In genomic region chr17:36890398-36891190, GRCh38 we compare ENCODE assay signal across 24 cellular contexts. TPM values are rescaled to one million over a fixed set of nuclear protein-coding genes. Genes with fewer than 3 reads are reported as not detected.
"Had no signal": no experiment of that assay in that cellular context is flagged by ENCODE, and none has a peak within 500 bp of the region (broad histone marks: within the 10 kb centered on the region; RNA-seq: fewer than 3 reads in every experiment).

No MANE protein-coding gene starts in this region.

- H3K4me1 ChIP-seq: colonic mucosa, suprapubic skin had no signal

- H3K36me3 Mint-ChIP-seq: naive thymus-derived CD4-positive, alpha-beta T cell; type B pancreatic cell had no signal

- H3K9me3 ChIP-seq: colonic mucosa, ovary, suprapubic skin, thyroid gland had no signal

- H3K4me1 Mint-ChIP-seq: neural crest cell had no signal

- FAIRE-seq: urothelium cell line had no signal

- DNase-seq: colonic mucosa; dermis blood vessel endothelial cell; foreskin melanocyte; head of caudate nucleus; left colon; mammary epithelial cell; naive thymus-derived CD4-positive, alpha-beta T cell; nucleus accumbens; ovary; right cardiac atrium; stimulated activated CD4-positive, alpha-beta T cell treated with anti-CD3 and anti-CD28 coated beads, Interleukin-2, amount 100 ng/mL, for 48 hours; stimulated activated naive CD8-positive, alpha-beta T cell treated with anti-CD3 and anti-CD28 coated beads, Interleukin-15, Interleukin-2, amounts not matched to agents 100 U/mL and 50 U/mL, for 24 hours; thyroid gland had no signal

- H3K36me3 ChIP-seq: colonic mucosa, ovary, suprapubic skin, thyroid gland had no signal

- H3K79me2 ChIP-seq: hepatocyte had no signal

- H2AFZ ChIP-seq: hepatocyte had no signal

- ATAC-seq: left colon; naive thymus-derived CD4-positive, alpha-beta T cell; right cardiac atrium; stimulated activated naive CD8-positive, alpha-beta T cell treated with anti-CD3 and anti-CD28 coated beads, Interleukin-15, Interleukin-2, amounts not matched to agents 100 U/mL and 50 U/mL, for 24 hours had no signal

- H3K27ac Mint-ChIP-seq: naive thymus-derived CD4-positive, alpha-beta T cell; type B pancreatic cell had no signal

- H3K27me3 ChIP-seq: colonic mucosa, hepatocyte, ovary, thyroid gland had no signal

- H3K4me3 Mint-ChIP-seq: naive thymus-derived CD4-positive, alpha-beta T cell; neural crest cell; type B pancreatic cell had no signal

- H3K4me3 ChIP-seq: colonic mucosa, hepatocyte, ovary, smooth muscle cell, suprapubic skin, thyroid gland had no signal

- H3K27ac ChIP-seq: colonic mucosa, hepatocyte, ovary, suprapubic skin, thyroid gland had no signal

- H3K4me2 ChIP-seq: hepatocyte, smooth muscle cell had no signal

- H3K9me3 Mint-ChIP-seq: neural crest cell, type B pancreatic cell had no signal

RNA-seq across cellular contexts. Expression of gene LHX1, which starts 46.7 kb away (rescaled TPM):
- total RNA-seq: colonic mucosa, hepatocyte, left colon, lower leg skin, mammary epithelial cell, mesenteric fat pad, mononuclear cell, posterior vena cava, right cardiac atrium, smooth muscle cell, suprapubic skin, thyroid gland had no signal
- polyA plus RNA-seq: esophagus; mammary epithelial cell; naive thymus-derived CD4-positive, alpha-beta T cell; right cardiac atrium; smooth muscle cell had no signal
